ENCODE assay signal across 1 cellular context in the genomic region with DNA sequence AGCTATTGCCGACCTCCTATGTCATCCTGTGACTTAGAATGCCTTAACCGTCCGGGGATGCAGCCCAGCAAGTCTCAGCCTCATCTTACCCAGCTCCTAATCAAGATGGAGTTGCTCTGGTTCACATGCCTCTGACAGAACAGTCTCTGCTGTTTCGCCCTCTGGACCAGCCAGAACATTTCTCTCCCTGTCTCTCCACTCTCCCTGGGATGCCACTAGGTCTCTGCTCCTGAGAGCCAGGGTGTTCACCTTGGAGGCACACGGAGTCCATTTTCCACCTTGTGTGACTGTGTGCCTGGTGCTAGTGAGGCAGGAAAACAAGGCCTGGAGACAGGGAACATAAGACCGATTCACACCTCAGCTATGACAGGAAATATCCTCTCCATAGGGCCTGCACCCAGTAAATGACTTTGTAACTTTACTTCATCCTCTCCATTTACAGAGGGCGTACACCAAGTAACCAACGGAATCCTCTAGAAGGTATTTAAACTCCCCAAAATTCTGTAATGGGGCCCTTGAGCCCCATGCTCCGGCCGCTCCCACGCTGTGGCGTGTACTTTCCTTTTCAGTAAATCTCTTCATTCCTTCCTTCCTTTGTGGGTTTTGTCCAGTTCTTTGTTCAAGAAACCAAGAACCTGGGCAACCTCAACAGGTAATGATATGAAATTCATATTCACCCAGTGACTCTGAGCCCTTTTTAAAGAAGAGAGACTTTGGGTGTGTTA.
A peak's percentile ranks its signal among the peaks of the same experiment; 100 is the strongest.
TF ChIP-seq lines count a peak whose summit lies in the region.

No MANE protein-coding gene starts in this region.

TF ChIP-seq in K562, 482 proteins besides CTCF, POLR2A, EP300 and RAD21 (continued from another document and continues in another):
- TF ChIP-seq, protein P1, sequence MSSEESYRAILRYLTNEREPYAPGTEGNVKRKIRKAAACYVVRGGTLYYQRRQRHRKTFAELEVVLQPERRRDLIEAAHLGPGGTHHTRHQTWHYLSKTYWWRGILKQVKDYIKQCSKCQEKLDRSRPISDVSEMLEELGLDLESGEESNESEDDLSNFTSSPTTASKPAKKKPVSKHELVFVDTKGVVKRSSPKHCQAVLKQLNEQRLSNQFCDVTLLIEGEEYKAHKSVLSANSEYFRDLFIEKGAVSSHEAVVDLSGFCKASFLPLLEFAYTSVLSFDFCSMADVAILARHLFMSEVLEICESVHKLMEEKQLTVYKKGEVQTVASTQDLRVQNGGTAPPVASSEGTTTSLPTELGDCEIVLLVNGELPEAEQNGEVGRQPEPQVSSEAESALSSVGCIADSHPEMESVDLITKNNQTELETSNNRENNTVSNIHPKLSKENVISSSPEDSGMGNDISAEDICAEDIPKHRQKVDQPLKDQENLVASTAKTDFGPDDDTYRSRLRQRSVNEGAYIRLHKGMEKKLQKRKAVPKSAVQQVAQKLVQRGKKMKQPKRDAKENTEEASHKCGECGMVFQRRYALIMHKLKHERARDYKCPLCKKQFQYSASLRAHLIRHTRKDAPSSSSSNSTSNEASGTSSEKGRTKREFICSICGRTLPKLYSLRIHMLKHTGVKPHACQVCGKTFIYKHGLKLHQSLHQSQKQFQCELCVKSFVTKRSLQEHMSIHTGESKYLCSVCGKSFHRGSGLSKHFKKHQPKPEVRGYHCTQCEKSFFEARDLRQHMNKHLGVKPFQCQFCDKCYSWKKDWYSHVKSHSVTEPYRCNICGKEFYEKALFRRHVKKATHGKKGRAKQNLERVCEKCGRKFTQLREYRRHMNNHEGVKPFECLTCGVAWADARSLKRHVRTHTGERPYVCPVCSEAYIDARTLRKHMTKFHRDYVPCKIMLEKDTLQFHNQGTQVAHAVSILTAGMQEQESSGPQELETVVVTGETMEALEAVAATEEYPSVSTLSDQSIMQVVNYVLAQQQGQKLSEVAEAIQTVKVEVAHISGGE (CRISPR knock-in tag; IDR thresholded peaks at IDR 0.05) = peak in 1 of 3 experiments; percentile 40; a peak in 1 of 6 replicates
- TF ChIP-seq ZNF830 (CRISPR knock-in tag; IDR thresholded peaks at IDR 0.05) (0 out of 2 replicates have a peak, but pooled peaks have one; percentile 90), HIVEP1 (CRISPR knock-in tag; IDR thresholded peaks at IDR 0.05) (peak; percentile 96), SP2 (IDR thresholded peaks at IDR 0.05; ENCODE audit: extremely low read depth, low read depth, low read length, poor library complexity, severe bottlenecking) (no peak), HMG20B (CRISPR knock-in tag; IDR thresholded peaks at IDR 0.05) (no peak), ZNF589 (CRISPR knock-in tag; IDR thresholded peaks at IDR 0.05; ENCODE audit: low read depth) (peak; percentile 90), ZNF140 (CRISPR knock-in tag; IDR thresholded peaks at IDR 0.05) (peak; percentile 84), RBFOX2 (IDR thresholded peaks at IDR 0.05; ENCODE audit: low read depth, low read length) (no peak), FOXA3 (CRISPR knock-in tag; conservative IDR thresholded peaks at IDR 0.05 in 1 of 2, IDR thresholded peaks at IDR 0.05 in 1 of 2) (0 out of 4 replicates have a peak, but pooled peaks of 1 of the 2 experiments have one; percentile 6), CREB1 (IDR thresholded peaks at IDR 0.05) (no peak), CREB1 (CRISPR knock-in tag; IDR thresholded peaks at IDR 0.05) (no peak), DDX20 (tag; IDR thresholded peaks at IDR 0.05; ENCODE audit: low read depth) (peak; percentile 94), TCFL5 (CRISPR knock-in tag; conservative IDR thresholded peaks at IDR 0.05) (peak; percentile 92), TEAD2 (tag; IDR thresholded peaks at IDR 0.05) (peak; percentile 86), POLR3G (IDR thresholded peaks at IDR 0.05; ENCODE audit: extremely low read depth, insufficient read length, insufficient replicate concordance) (no peak), CTBP1 (IDR thresholded peaks at IDR 0.05; ENCODE audit: borderline replicate concordance) (no peak), TARDBP (IDR thresholded peaks at IDR 0.05) (no peak), SP1 (CRISPR knock-in tag; IDR thresholded peaks at IDR 0.05) (no peak), MEF2D (tag; conservative IDR thresholded peaks at IDR 0.05; ENCODE audit: low read depth) (peak; percentile 96), ZNF24 (IDR thresholded peaks at IDR 0.05) (no peak), TCF7 (IDR thresholded peaks at IDR 0.05; ENCODE audit: borderline replicate concordance) (no peak), ZFP1 (CRISPR knock-in tag; IDR thresholded peaks at IDR 0.05) (peak; percentile 85), RBBP5 (IDR thresholded peaks at IDR 0.05; ENCODE audit: borderline replicate concordance, insufficient read depth, low read length, poor library complexity, severe bottlenecking) (no peak), ELF2 (CRISPR knock-in tag; IDR thresholded peaks at IDR 0.05) (peak; percentile 87)
- TF ChIP-seq, protein P2, sequence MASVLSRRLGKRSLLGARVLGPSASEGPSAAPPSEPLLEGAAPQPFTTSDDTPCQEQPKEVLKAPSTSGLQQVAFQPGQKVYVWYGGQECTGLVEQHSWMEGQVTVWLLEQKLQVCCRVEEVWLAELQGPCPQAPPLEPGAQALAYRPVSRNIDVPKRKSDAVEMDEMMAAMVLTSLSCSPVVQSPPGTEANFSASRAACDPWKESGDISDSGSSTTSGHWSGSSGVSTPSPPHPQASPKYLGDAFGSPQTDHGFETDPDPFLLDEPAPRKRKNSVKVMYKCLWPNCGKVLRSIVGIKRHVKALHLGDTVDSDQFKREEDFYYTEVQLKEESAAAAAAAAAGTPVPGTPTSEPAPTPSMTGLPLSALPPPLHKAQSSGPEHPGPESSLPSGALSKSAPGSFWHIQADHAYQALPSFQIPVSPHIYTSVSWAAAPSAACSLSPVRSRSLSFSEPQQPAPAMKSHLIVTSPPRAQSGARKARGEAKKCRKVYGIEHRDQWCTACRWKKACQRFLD (CRISPR knock-in tag; IDR thresholded peaks at IDR 0.05) = peak; percentile 98
- TF ChIP-seq, protein P3, sequence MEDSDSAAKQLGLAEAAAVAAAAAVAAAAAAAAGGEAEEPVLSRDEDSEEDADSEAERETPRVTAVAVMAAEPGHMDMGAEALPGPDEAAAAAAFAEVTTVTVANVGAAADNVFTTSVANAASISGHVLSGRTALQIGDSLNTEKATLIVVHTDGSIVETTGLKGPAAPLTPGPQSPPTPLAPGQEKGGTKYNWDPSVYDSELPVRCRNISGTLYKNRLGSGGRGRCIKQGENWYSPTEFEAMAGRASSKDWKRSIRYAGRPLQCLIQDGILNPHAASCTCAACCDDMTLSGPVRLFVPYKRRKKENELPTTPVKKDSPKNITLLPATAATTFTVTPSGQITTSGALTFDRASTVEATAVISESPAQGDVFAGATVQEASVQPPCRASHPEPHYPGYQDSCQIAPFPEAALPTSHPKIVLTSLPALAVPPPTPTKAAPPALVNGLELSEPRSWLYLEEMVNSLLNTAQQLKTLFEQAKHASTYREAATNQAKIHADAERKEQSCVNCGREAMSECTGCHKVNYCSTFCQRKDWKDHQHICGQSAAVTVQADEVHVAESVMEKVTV (CRISPR knock-in tag; IDR thresholded peaks at IDR 0.05) = 0 out of 2 replicates have a peak, but pooled peaks have one; percentile 5
- TF ChIP-seq, protein P4, sequence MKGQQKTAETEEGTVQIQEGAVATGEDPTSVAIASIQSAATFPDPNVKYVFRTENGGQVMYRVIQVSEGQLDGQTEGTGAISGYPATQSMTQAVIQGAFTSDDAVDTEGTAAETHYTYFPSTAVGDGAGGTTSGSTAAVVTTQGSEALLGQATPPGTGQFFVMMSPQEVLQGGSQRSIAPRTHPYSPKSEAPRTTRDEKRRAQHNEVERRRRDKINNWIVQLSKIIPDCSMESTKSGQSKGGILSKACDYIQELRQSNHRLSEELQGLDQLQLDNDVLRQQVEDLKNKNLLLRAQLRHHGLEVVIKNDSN (CRISPR knock-in tag; IDR thresholded peaks at IDR 0.05) = no peak
- TF ChIP-seq, protein P5, sequence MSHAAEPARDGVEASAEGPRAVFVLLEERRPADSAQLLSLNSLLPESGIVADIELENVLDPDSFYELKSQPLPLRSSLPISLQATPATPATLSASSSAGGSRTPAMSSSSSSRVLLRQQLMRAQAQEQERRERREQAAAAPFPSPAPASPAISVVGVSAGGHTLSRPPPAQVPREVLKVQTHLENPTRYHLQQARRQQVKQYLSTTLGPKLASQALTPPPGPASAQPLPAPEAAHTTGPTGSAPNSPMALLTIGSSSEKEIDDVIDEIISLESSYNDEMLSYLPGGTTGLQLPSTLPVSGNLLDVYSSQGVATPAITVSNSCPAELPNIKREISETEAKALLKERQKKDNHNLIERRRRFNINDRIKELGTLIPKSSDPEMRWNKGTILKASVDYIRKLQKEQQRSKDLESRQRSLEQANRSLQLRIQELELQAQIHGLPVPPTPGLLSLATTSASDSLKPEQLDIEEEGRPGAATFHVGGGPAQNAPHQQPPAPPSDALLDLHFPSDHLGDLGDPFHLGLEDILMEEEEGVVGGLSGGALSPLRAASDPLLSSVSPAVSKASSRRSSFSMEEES (CRISPR knock-in tag; IDR thresholded peaks at IDR 0.05) = peak; percentile 67
- TF ChIP-seq, protein P6, sequence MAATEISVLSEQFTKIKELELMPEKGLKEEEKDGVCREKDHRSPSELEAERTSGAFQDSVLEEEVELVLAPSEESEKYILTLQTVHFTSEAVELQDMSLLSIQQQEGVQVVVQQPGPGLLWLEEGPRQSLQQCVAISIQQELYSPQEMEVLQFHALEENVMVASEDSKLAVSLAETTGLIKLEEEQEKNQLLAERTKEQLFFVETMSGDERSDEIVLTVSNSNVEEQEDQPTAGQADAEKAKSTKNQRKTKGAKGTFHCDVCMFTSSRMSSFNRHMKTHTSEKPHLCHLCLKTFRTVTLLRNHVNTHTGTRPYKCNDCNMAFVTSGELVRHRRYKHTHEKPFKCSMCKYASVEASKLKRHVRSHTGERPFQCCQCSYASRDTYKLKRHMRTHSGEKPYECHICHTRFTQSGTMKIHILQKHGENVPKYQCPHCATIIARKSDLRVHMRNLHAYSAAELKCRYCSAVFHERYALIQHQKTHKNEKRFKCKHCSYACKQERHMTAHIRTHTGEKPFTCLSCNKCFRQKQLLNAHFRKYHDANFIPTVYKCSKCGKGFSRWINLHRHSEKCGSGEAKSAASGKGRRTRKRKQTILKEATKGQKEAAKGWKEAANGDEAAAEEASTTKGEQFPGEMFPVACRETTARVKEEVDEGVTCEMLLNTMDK (IDR thresholded peaks at IDR 0.05; ENCODE audit: borderline replicate concordance, insufficient read depth, low read depth, low read length, poor library complexity, severe bottlenecking) = no peak
- TF ChIP-seq, protein P7, sequence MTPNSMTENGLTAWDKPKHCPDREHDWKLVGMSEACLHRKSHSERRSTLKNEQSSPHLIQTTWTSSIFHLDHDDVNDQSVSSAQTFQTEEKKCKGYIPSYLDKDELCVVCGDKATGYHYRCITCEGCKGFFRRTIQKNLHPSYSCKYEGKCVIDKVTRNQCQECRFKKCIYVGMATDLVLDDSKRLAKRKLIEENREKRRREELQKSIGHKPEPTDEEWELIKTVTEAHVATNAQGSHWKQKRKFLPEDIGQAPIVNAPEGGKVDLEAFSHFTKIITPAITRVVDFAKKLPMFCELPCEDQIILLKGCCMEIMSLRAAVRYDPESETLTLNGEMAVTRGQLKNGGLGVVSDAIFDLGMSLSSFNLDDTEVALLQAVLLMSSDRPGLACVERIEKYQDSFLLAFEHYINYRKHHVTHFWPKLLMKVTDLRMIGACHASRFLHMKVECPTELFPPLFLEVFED (CRISPR knock-in tag; conservative IDR thresholded peaks at IDR 0.05) = peak; percentile 96
- TF ChIP-seq, protein P8, sequence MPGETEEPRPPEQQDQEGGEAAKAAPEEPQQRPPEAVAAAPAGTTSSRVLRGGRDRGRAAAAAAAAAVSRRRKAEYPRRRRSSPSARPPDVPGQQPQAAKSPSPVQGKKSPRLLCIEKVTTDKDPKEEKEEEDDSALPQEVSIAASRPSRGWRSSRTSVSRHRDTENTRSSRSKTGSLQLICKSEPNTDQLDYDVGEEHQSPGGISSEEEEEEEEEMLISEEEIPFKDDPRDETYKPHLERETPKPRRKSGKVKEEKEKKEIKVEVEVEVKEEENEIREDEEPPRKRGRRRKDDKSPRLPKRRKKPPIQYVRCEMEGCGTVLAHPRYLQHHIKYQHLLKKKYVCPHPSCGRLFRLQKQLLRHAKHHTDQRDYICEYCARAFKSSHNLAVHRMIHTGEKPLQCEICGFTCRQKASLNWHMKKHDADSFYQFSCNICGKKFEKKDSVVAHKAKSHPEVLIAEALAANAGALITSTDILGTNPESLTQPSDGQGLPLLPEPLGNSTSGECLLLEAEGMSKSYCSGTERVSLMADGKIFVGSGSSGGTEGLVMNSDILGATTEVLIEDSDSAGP (CRISPR knock-in tag; IDR thresholded peaks at IDR 0.05) = no peak
- TF ChIP-seq, protein P9, sequence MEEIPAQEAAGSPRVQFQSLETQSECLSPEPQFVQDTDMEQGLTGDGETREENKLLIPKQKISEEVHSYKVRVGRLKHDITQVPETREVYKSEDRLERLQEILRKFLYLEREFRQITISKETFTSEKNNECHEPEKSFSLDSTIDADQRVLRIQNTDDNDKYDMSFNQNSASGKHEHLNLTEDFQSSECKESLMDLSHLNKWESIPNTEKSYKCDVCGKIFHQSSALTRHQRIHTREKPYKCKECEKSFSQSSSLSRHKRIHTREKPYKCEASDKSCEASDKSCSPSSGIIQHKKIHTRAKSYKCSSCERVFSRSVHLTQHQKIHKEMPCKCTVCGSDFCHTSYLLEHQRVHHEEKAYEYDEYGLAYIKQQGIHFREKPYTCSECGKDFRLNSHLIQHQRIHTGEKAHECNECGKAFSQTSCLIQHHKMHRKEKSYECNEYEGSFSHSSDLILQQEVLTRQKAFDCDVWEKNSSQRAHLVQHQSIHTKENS (CRISPR knock-in tag; IDR thresholded peaks at IDR 0.05) = no peak
- TF ChIP-seq, protein P10, sequence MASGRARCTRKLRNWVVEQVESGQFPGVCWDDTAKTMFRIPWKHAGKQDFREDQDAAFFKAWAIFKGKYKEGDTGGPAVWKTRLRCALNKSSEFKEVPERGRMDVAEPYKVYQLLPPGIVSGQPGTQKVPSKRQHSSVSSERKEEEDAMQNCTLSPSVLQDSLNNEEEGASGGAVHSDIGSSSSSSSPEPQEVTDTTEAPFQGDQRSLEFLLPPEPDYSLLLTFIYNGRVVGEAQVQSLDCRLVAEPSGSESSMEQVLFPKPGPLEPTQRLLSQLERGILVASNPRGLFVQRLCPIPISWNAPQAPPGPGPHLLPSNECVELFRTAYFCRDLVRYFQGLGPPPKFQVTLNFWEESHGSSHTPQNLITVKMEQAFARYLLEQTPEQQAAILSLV (tag; IDR thresholded peaks at IDR 0.05) = peak; percentile 94
- TF ChIP-seq, protein P11, sequence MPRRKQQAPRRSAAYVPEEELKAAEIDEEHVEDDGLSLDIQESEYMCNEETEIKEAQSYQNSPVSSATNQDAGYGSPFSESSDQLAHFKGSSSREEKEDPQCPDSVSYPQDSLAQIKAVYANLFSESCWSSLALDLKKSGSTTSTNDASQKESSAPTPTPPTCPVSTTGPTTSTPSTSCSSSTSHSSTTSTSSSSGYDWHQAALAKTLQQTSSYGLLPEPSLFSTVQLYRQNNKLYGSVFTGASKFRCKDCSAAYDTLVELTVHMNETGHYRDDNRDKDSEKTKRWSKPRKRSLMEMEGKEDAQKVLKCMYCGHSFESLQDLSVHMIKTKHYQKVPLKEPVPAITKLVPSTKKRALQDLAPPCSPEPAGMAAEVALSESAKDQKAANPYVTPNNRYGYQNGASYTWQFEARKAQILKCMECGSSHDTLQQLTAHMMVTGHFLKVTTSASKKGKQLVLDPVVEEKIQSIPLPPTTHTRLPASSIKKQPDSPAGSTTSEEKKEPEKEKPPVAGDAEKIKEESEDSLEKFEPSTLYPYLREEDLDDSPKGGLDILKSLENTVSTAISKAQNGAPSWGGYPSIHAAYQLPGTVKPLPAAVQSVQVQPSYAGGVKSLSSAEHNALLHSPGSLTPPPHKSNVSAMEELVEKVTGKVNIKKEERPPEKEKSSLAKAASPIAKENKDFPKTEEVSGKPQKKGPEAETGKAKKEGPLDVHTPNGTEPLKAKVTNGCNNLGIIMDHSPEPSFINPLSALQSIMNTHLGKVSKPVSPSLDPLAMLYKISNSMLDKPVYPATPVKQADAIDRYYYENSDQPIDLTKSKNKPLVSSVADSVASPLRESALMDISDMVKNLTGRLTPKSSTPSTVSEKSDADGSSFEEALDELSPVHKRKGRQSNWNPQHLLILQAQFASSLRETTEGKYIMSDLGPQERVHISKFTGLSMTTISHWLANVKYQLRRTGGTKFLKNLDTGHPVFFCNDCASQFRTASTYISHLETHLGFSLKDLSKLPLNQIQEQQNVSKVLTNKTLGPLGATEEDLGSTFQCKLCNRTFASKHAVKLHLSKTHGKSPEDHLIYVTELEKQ (CRISPR knock-in tag; IDR thresholded peaks at IDR 0.05) = peak; percentile 95
